33 cellular contexts compared by ENCODE assay signal in genomic region chr20:17946572-17947473, GRCh38. TPM values are rescaled to one million over a fixed set of nuclear protein-coding genes. Genes with fewer than 3 reads are reported as not detected.
DNase-seq lines count a peak whose midpoint lies in the region; TF ChIP-seq lines count a peak whose summit lies in the region.
"Had no signal": no experiment of that assay in that cellular context is flagged by ENCODE, and none has a peak within 500 bp of the region (broad histone marks: within the 10 kb centered on the region; RNA-seq: fewer than 3 reads in every experiment).

No MANE protein-coding gene starts in this region.

- peaks cover 85% of the 10 kb centered on the region for H4K20me1 ChIP-seq in OCI-LY7 (ENCODE audit: insufficient read depth, low read length)

- peak overlapping the region; percentile 35 for H3K27ac ChIP-seq in OCI-LY7 (ENCODE audit: low read depth, low read length, poor library complexity, severe bottlenecking)
- H3K27ac ChIP-seq in endodermal cell (ENCODE audit: low read depth, low read length), result no peak overlapping the region
- H3K27ac ChIP-seq in RWPE1, result no peak overlapping the region
- no peak overlapping the region for H3K27ac ChIP-seq in dorsolateral prefrontal cortex
- H3K27ac ChIP-seq: A549, ascending aorta, neural progenitor cell, pancreas, thoracic aorta, uterus had no signal

- H3K9me3 ChIP-seq in OCI-LY7 (ENCODE audit: low read length) (no peaks in the 10 kb centered on the region), endodermal cell (ENCODE audit: control insufficient read depth, low read length) (no peaks in the 10 kb centered on the region)
- H3K9me3 ChIP-seq: A549, ascending aorta, pancreas, thoracic aorta, uterus had no signal

- no peak for TF ChIP-seq CTCF in GM12865 (IDR thresholded peaks at IDR 0.05; ENCODE audit: insufficient read depth, low read depth, low read length, missing control alignments)
- TF ChIP-seq CTCF in OCI-LY7 (conservative IDR thresholded peaks at IDR 0.05; ENCODE audit: low read length), result no peak
- TF ChIP-seq CTCF in endodermal cell (conservative IDR thresholded peaks at IDR 0.05), result no peak
- TF ChIP-seq CTCF in RWPE1 (conservative IDR thresholded peaks at IDR 0.05; ENCODE audit: low read depth), result no peak
- no peak for TF ChIP-seq CTCF in dorsolateral prefrontal cortex (IDR thresholded peaks at IDR 0.05 in 54 of 56, conservative IDR thresholded peaks at IDR 0.05 in 2 of 56; ENCODE audit: low read depth in 1 of 56, partially characterized antibody in 56 of 56)

- H3K4me1 Mint-ChIP-seq in activated T-cell treated with anti-CD3 and anti-CD28 coated beads, Interleukin-2, amount 50 U/mL, for 24 hours (ENCODE audit: low read depth), result no peaks in the 10 kb centered on the region
- H3K4me1 Mint-ChIP-seq in endodermal cell, result no peaks in the 10 kb centered on the region
- H3K4me1 Mint-ChIP-seq: neural progenitor cell had no signal

- H3K9me3 Mint-ChIP-seq in activated T-cell treated with anti-CD3 and anti-CD28 coated beads, Interleukin-2, amount 50 U/mL, for 24 hours, result no peaks in the 10 kb centered on the region
- H3K9me3 Mint-ChIP-seq in endodermal cell, result no peaks in the 10 kb centered on the region
- H3K9me3 Mint-ChIP-seq: activated naive CD8-positive, alpha-beta T cell treated with anti-CD3 and anti-CD28 coated beads, Interleukin-2, amount 10 ng/mL, durations not matched to agents 7 days and 5 days; activated T-cell treated with anti-CD3 and anti-CD28 coated beads, Interleukin-2, amount 50 U/mL, for 4 hours; CD4-positive, alpha-beta T cell; neural progenitor cell; stimulated activated naive CD8-positive, alpha-beta T cell treated with anti-CD3 and anti-CD28 coated beads, Interleukin-15, amount 100 ng/mL, for 72 hours; T-helper 2 cell treated with Interferon-gamma antibody and Interleukin-4, amounts not matched to agents 5 μg/mL and 100 μg/mL, for 36 hours had no signal

- H3K4me3 ChIP-seq in GM12865 (ENCODE audit: low read depth, low read length), result no peak overlapping the region
- no peak overlapping the region for H3K4me3 ChIP-seq in OCI-LY7 (ENCODE audit: low read depth, low read length, poor library complexity, severe bottlenecking)
- H3K4me3 ChIP-seq in endodermal cell (ENCODE audit: low read length), result no peak overlapping the region
- no peak overlapping the region for H3K4me3 ChIP-seq in dorsolateral prefrontal cortex
- H3K4me3 ChIP-seq: A549, ascending aorta, neural progenitor cell, pancreas, smooth muscle cell, thoracic aorta, uterus had no signal

- WGBS in endodermal cell (ENCODE audit: insufficient coverage in 1 of 2, insufficient read length in 1 of 2), 2 experiments, result 93 to 95% methylated on average over 5 to 6 of the region's 6 CpGs

- POLR2A ChIA-PET in OCI-LY7 (lab: Charles Lee), result interaction anchor here (0.6 to 3.1 kb wide), 4 partner anchors 9 to 24 kb away, joined by 3 to 12 read pairs (median 6); no protein-coding TSS in a partner anchor
- POLR2A ChIA-PET in RWPE1 (lab: Yijun Ruan, JAX; ENCODE audit: low non-redundant PET), result no interaction called here

- no peak for DNase-seq in activated T-cell treated with anti-CD3 and anti-CD28 coated beads, Interleukin-2, amount 50 U/mL, for 24 hours
- no peak for DNase-seq in activated T-cell treated with anti-CD3 and anti-CD28 coated beads for 4 hours
- DNase-seq in GM12865 (ENCODE audit: low read depth), result peak; percentile 18
- DNase-seq in OCI-LY7 (ENCODE audit: low spot score), result no peak
- no peak for DNase-seq in endodermal cell
- DNase-seq in RWPE1 (ENCODE audit: low spot score), result no peak
- no peak for DNase-seq in dorsolateral prefrontal cortex
- no peak for DNase-seq in HT-29 (ENCODE audit: low spot score)
- DNase-seq: activated CD8-positive, alpha-beta memory T cell treated with anti-CD3 and anti-CD28 coated beads for 24 hours; activated naive CD8-positive, alpha-beta T cell treated with anti-CD3 and anti-CD28 coated beads, Interleukin-2, amount 10 ng/mL, durations not matched to agents 7 days and 5 days; activated T-cell treated with anti-CD3 and anti-CD28 coated beads, Interleukin-2, amount 50 U/mL, for 4 hours; CD4-positive, alpha-beta T cell; DMS79 treated with DMSO at 0.1 percent for 48 hours; effector CD8-positive, alpha-beta T cell; GF-D8; HCEC 1CT; Kasumi-1; mesendoderm; NCI-H1436; NCI-H2081 treated with DMSO at 0.1 percent for 48 hours; NCI-H345; NCI-H69; pancreas; SHP77; stimulated activated CD4-positive, alpha-beta T cell treated with anti-CD3 and anti-CD28 coated beads, Interleukin-1b, Interleukin-23, amount 100 ng/mL, for 48 hours; stimulated activated naive CD8-positive, alpha-beta T cell treated with anti-CD3 and anti-CD28 coated beads, Interleukin-15, amount 100 ng/mL, for 72 hours; uterus had no signal

- H3K9me2 ChIP-seq in OCI-LY7 (ENCODE audit: insufficient read depth, low read length), result no peaks in the 10 kb centered on the region

- H3K27me3 ChIP-seq in endodermal cell (ENCODE audit: control insufficient read depth, insufficient read depth, low read length, poor library complexity, severe bottlenecking), result no peaks in the 10 kb centered on the region
- no peaks in the 10 kb centered on the region for H3K27me3 ChIP-seq in dorsolateral prefrontal cortex
- H3K27me3 ChIP-seq: ascending aorta, neural progenitor cell, pancreas, uterus had no signal

- peaks cover 99% of the 10 kb centered on the region for H3K36me3 ChIP-seq in OCI-LY7 (ENCODE audit: insufficient read depth, low read length)
- peaks cover 100% of the 10 kb centered on the region for H3K36me3 ChIP-seq in endodermal cell (ENCODE audit: control insufficient read depth, insufficient read depth, low read length)
- H3K36me3 ChIP-seq: uterus had no signal

- no peak overlapping the region for H2AFZ ChIP-seq in OCI-LY7 (ENCODE audit: low read length)
- H2AFZ ChIP-seq: neural progenitor cell had no signal

- peaks cover 100% of the 10 kb centered on the region for H3K36me3 Mint-ChIP-seq in activated T-cell treated with anti-CD3 and anti-CD28 coated beads, Interleukin-2, amount 50 U/mL, for 24 hours (ENCODE audit: low read depth)
- peaks cover 95% of the 10 kb centered on the region for H3K36me3 Mint-ChIP-seq in endodermal cell (ENCODE audit: low read depth)

- CTCF ChIA-PET in OCI-LY7 (lab: Charles Lee; ENCODE audit: unreplicated experiment) (no interaction called here), RWPE1 (lab: Yijun Ruan, JAX) (no interaction called here)

- BruUV-seq in OCI-LY7 (replicated peaks; lab: Mats Ljungman, UMichigan), result no TSS peak

- intact Hi-C loops in OCI-LY7 (cut with micrococcal nuclease; ENCODE audit: unreplicated experiment) (no loop called here), dorsolateral prefrontal cortex (cut with DNase I) (no loop called here)

- H3K9ac ChIP-seq in endodermal cell (ENCODE audit: extremely low read depth, low read length, poor library complexity, severe bottlenecking), result no peak overlapping the region
- H3K9ac ChIP-seq: neural progenitor cell had no signal

- peak overlapping the region; percentile 30 for H3K4me2 ChIP-seq in OCI-LY7 (ENCODE audit: low read length)
- H3K4me2 ChIP-seq: A549, neural progenitor cell, smooth muscle cell had no signal

- H3K4me1 ChIP-seq in OCI-LY7 (ENCODE audit: insufficient read depth, low read length, poor library complexity, severe bottlenecking), result peaks cover 90% of the 10 kb centered on the region
- H3K4me1 ChIP-seq in endodermal cell (ENCODE audit: control insufficient read depth, insufficient read depth, low read length), result no peaks in the 10 kb centered on the region
- H3K4me1 ChIP-seq: A549, ascending aorta, neural progenitor cell, pancreas, uterus had no signal

- H3K4me3 Mint-ChIP-seq in activated T-cell treated with anti-CD3 and anti-CD28 coated beads, Interleukin-2, amount 50 U/mL, for 24 hours, result no peak overlapping the region
- H3K4me3 Mint-ChIP-seq in endodermal cell, result no peak overlapping the region
- H3K4me3 Mint-ChIP-seq: activated naive CD8-positive, alpha-beta T cell treated with anti-CD3 and anti-CD28 coated beads, Interleukin-2, amount 10 ng/mL, durations not matched to agents 7 days and 5 days; activated T-cell treated with anti-CD3 and anti-CD28 coated beads, Interleukin-2, amount 50 U/mL, for 4 hours; CD4-positive, alpha-beta T cell; neural progenitor cell; stimulated activated naive CD8-positive, alpha-beta T cell treated with anti-CD3 and anti-CD28 coated beads, Interleukin-15, amount 100 ng/mL, for 72 hours; T-helper 2 cell treated with Interferon-gamma antibody and Interleukin-4, amounts not matched to agents 5 μg/mL and 100 μg/mL, for 36 hours had no signal

- peak overlapping the region; percentile 56 for H3K27ac Mint-ChIP-seq in activated T-cell treated with anti-CD3 and anti-CD28 coated beads, Interleukin-2, amount 50 U/mL, for 24 hours
- peak overlapping the region; percentile 22 for H3K27ac Mint-ChIP-seq in endodermal cell
- H3K27ac Mint-ChIP-seq: activated naive CD8-positive, alpha-beta T cell treated with anti-CD3 and anti-CD28 coated beads, Interleukin-2, amount 10 ng/mL, durations not matched to agents 7 days and 5 days; CD4-positive, alpha-beta T cell; neural progenitor cell; T-helper 2 cell treated with Interferon-gamma antibody and Interleukin-4, amounts not matched to agents 5 μg/mL and 100 μg/mL, for 36 hours had no signal

- peaks cover 79% of the 10 kb centered on the region for H3K79me2 ChIP-seq in OCI-LY7 (ENCODE audit: insufficient read depth, low read depth, low read length)

- no peaks in the 10 kb centered on the region for H3K27me3 Mint-ChIP-seq in activated T-cell treated with anti-CD3 and anti-CD28 coated beads, Interleukin-2, amount 50 U/mL, for 24 hours
- H3K27me3 Mint-ChIP-seq in endodermal cell (ENCODE audit: insufficient read depth), result no peaks in the 10 kb centered on the region
- H3K27me3 Mint-ChIP-seq: activated naive CD8-positive, alpha-beta T cell treated with anti-CD3 and anti-CD28 coated beads, Interleukin-2, amount 10 ng/mL, durations not matched to agents 7 days and 5 days; CD4-positive, alpha-beta T cell; stimulated activated naive CD8-positive, alpha-beta T cell treated with anti-CD3 and anti-CD28 coated beads, Interleukin-15, amount 100 ng/mL, for 72 hours had no signal

RNA-seq across cellular contexts. Expression of gene SNX5, which starts 21.8 kb away (rescaled TPM):
- total RNA-seq in OCI-LY7 (2014; rRNA removed; shearing (Covaris generic)), result 183 and 204 TPM in 2 replicates
- total RNA-seq in OCI-LY7 (2022) (263 and 274 TPM in 2 replicates), endodermal cell (100 to 1,000 TPM; 170 to 171 TPM), dorsolateral prefrontal cortex (10 to 100 TPM; 48.0 to 94.6 (median 62.3) TPM)
- polyA plus RNA-seq in endodermal cell (2013, experiment 1 of 2), result 124 TPM
- 121 TPM for polyA plus RNA-seq in endodermal cell (2013, experiment 2 of 2)
- total RNA-seq in HT-29 (2014; rRNA removed; shearing (Covaris generic)), result 181 and 203 TPM in 2 replicates

RNA-seq across cellular contexts. Expression of gene MGME1, which starts 22.0 kb away (rescaled TPM):
- total RNA-seq in OCI-LY7 (2014; rRNA removed; shearing (Covaris generic)), result 46.6 and 47.8 TPM in 2 replicates
- total RNA-seq in OCI-LY7 (2022), result 75.6 and 80.1 TPM in 2 replicates
- 10 to 100 TPM; 31.2 to 36.7 TPM for total RNA-seq in endodermal cell
- polyA plus RNA-seq in endodermal cell (2013, experiment 1 of 2), result 36.9 TPM
- polyA plus RNA-seq in endodermal cell (2013, experiment 2 of 2), result 32.9 TPM
- 10 to 100 TPM in 5 of 120 experiments, 1 to 10 TPM in 115; 3.2 to 12.5 (median 6.9) TPM for total RNA-seq in dorsolateral prefrontal cortex
- total RNA-seq in HT-29 (2014; rRNA removed; shearing (Covaris generic)), result 10.9 and 14.0 TPM in 2 replicates
